ENCODE assay signal across 8 cellular contexts in genomic region chr13:46211116-46211515, GRCh38. TPM values are rescaled to one million over a fixed set of nuclear protein-coding genes. Genes with fewer than 3 reads are reported as not detected.
DNase-seq lines count a peak whose midpoint lies in the region; ATAC-seq and TF ChIP-seq lines count a peak whose summit lies in the region.

No MANE protein-coding gene starts in this region.

- peak overlapping the region; percentile 90 for H3K4me3 Mint-ChIP-seq in activated T-helper 17 cell treated with anti-CD3 and anti-CD28 coated beads, Interleukin-2, amount 50 U/mL, for 72 hours

- DNase-seq in DMS53 treated with DMSO at 0.1 percent for 48 hours (lab: John Stamatoyannopoulos, UW; ENCODE audit: unreplicated experiment) (peak; percentile 15), NCI-H345 treated with DMSO at 0.1 percent for 48 hours (lab: John Stamatoyannopoulos, UW; ENCODE audit: unreplicated experiment) (peak; percentile 9), right cardiac atrium (no peak), smooth muscle cell (lab: John Stamatoyannopoulos, UW; ENCODE audit: unreplicated experiment) (no peak), RKO (ENCODE audit: low spot score) (no peak)

- 13% methylated on average over 9 of the region's 9 CpGs for WGBS in right cardiac atrium
- 51% methylated on average over 9 of the region's 9 CpGs for WGBS in smooth muscle cell (ENCODE audit: low lambda C conversion rate)

- intact Hi-C loops in right cardiac atrium (cut with DNase I) = no loop called here

- H3K27ac ChIP-seq in right cardiac atrium (ENCODE audit: low read length) (no peak overlapping the region), smooth muscle cell (ENCODE audit: low read depth) (no peak overlapping the region)

- peak overlapping the region; percentile 89 for H3K27ac Mint-ChIP-seq in activated T-helper 17 cell treated with anti-CD3 and anti-CD28 coated beads, Interleukin-2, amount 50 U/mL, for 72 hours

- H3K4me1 ChIP-seq in right cardiac atrium (ENCODE audit: control insufficient read depth, insufficient read depth, low read length) = peaks cover 2% of the 10 kb centered on the region
- no peaks in the 10 kb centered on the region for H3K4me1 ChIP-seq in smooth muscle cell (ENCODE audit: low read depth)

- H3K27me3 ChIP-seq in right cardiac atrium (ENCODE audit: control insufficient read depth, insufficient read depth) (peaks cover 3% of the 10 kb centered on the region), smooth muscle cell (ENCODE audit: low read depth) (no peaks in the 10 kb centered on the region)

- peak overlapping the region; percentile 99 for H3K4me2 ChIP-seq in smooth muscle cell

- TF ChIP-seq CTCF in smooth muscle cell (IDR thresholded peaks at IDR 0.05; ENCODE audit: borderline replicate concordance, insufficient read depth, poor library complexity, severe bottlenecking) = no peak

- peak; percentile 30 for ATAC-seq in GM21717 (IDR thresholded peaks at IDR 0.05; ENCODE audit: unreplicated experiment)
- peak; percentile 75 for ATAC-seq in activated T-helper 17 cell treated with anti-CD3 and anti-CD28 coated beads, Interleukin-2, amount 50 U/mL, for 72 hours (replicated peaks)
- no peak for ATAC-seq in right cardiac atrium
- ATAC-seq in HG03457 (IDR thresholded peaks at IDR 0.05; ENCODE audit: unreplicated experiment) = no peak

- H3K79me2 ChIP-seq in smooth muscle cell (ENCODE audit: low read depth) = no peaks in the 10 kb centered on the region

- no peaks in the 10 kb centered on the region for H3K9me3 Mint-ChIP-seq in activated T-helper 17 cell treated with anti-CD3 and anti-CD28 coated beads, Interleukin-2, amount 50 U/mL, for 72 hours

- no peaks in the 10 kb centered on the region for H3F3A ChIP-seq in smooth muscle cell (ENCODE audit: low read depth)

- peak overlapping the region; percentile 34 for H3K4me3 ChIP-seq in right cardiac atrium (ENCODE audit: low read length)
- H3K4me3 ChIP-seq in smooth muscle cell = peak overlapping the region; percentile 65

- peak overlapping the region; percentile 99 for H2AFZ ChIP-seq in smooth muscle cell (ENCODE audit: low read depth)

- no peaks in the 10 kb centered on the region for H4K20me1 ChIP-seq in smooth muscle cell (ENCODE audit: low read depth)

- H3K36me3 ChIP-seq in smooth muscle cell (ENCODE audit: low read depth) = no peaks in the 10 kb centered on the region

- H3K36me3 Mint-ChIP-seq in activated T-helper 17 cell treated with anti-CD3 and anti-CD28 coated beads, Interleukin-2, amount 50 U/mL, for 72 hours (ENCODE audit: low read depth) = no peaks in the 10 kb centered on the region

- peak overlapping the region; percentile 39 for H3K9ac ChIP-seq in smooth muscle cell (ENCODE audit: low read depth)

- no peaks in the 10 kb centered on the region for H3K9me3 ChIP-seq in right cardiac atrium (ENCODE audit: control insufficient read depth, low read length)
- no peaks in the 10 kb centered on the region for H3K9me3 ChIP-seq in smooth muscle cell (replicated peaks; ENCODE audit: low read depth)

- peaks cover 12% of the 10 kb centered on the region for H3K4me1 Mint-ChIP-seq in activated T-helper 17 cell treated with anti-CD3 and anti-CD28 coated beads, Interleukin-2, amount 50 U/mL, for 72 hours

- H3K27me3 Mint-ChIP-seq in activated T-helper 17 cell treated with anti-CD3 and anti-CD28 coated beads, Interleukin-2, amount 50 U/mL, for 72 hours = no peaks in the 10 kb centered on the region

RNA-seq across cellular contexts. Expression of gene LRRC63, which starts 0.6 kb away (rescaled TPM):
- 1 to 10 TPM; 1.0 to 1.3 TPM for total RNA-seq in activated T-helper 17 cell treated with anti-CD3 and anti-CD28 coated beads, Interleukin-2, amount 50 U/mL, for 72 hours
- total RNA-seq in right cardiac atrium (not detected), smooth muscle cell (0.09 TPM in 1 of 2 replicates, not detected in the other)
- polyA plus RNA-seq in right cardiac atrium (not detected), smooth muscle cell (0.16 and 0.18 TPM in 2 replicates)

RNA-seq across cellular contexts. Expression of gene LCP1, which starts 29.1 kb away (rescaled TPM):
- 100 to 1,000 TPM; 727 to 916 TPM for total RNA-seq in activated T-helper 17 cell treated with anti-CD3 and anti-CD28 coated beads, Interleukin-2, amount 50 U/mL, for 72 hours
- total RNA-seq in right cardiac atrium = 10 to 100 TPM; 15.9 to 33.0 (median 24.4) TPM
- 3.2 TPM for polyA plus RNA-seq in right cardiac atrium
- total RNA-seq in smooth muscle cell = 38.7 and 62.4 TPM in 2 replicates
- polyA plus RNA-seq in smooth muscle cell = 7.6 and 29.1 TPM in 2 replicates

Comparison
In these comparisons a context has a peak if more than half of its experiments do, and no peak if none do; other contexts are left out.
1. DNase-seq: peak in DMS53 treated with DMSO at 0.1 percent for 48 hours (single experiment) and NCI-H345 treated with DMSO at 0.1 percent for 48 hours (single experiment); none in right cardiac atrium (0 of 3), smooth muscle cell (single experiment) and RKO (single experiment).
2. ATAC-seq: peak in GM21717 (single experiment) and activated T-helper 17 cell treated with anti-CD3 and anti-CD28 coated beads, Interleukin-2, amount 50 U/mL, for 72 hours (single experiment); none in right cardiac atrium (0 of 2) and HG03457 (single experiment).
3. RNA of gene LCP1, which starts 29.1 kb away (total RNA-seq): 727 to 916 TPM in activated T-helper 17 cell treated with anti-CD3 and anti-CD28 coated beads, Interleukin-2, amount 50 U/mL, for 72 hours; 38.7 to 62.4 TPM in smooth muscle cell and 15.9 to 33.0 TPM in right cardiac atrium; every median in the first group is over 10 times any median in the second.